8 cellular contexts compared by ENCODE assay signal in the genomic region with DNA sequence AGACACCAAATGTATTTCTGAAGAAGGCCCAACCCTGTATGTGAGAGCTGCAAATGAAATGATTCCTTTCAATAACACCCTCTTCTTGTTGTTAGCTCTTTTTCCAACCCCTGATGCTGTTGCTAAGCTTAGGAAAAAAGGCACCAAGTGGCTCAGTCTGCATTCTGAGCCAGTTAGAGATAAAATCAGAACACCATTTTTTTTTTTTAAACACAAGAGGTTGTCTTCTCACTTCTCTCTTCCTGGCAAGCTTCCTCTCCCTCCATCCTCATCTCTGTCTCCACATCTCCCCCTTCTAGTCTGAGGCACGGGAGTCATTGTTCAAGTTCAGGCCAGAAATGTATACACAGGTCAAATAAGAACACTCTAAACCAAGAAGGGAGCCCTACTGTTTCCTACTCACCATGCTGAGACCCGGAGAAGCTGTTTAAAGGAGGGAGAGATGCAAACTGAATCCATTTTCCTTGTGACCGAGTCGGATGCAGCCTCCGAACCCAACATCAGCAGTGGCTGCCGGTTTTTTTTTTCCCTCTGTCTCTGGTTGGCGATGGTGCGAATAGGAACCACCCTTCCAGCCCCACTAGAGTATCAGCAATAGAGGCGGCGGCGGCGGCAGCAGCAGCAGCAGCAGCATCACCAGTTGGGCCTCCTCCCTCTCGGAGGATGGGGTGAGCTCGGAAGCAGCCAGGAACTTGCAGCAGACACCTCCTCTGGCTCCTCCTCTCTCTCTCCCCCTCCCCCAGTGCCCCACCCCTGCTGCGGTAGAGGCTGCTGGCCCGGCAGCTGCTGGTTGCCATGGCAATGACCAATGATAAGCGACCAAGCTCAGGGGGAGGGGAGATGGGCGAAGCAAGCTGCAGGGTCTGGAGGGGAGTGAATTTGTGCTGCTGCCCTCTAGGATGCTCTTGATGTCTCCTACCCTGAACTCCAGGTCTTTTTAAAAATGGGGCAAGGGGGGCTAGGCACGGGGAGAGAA.
DNase-seq lines count a peak whose midpoint lies in the region; ATAC-seq lines count a peak whose summit lies in the region.

A gene (minus strand): TSS at position 676 of the 976 bp plus-strand sequence. CDS start 110,922 bp downstream, outside the sequence.

- no peaks in the 10 kb centered on the region for H3K36me3 ChIP-seq in endocrine pancreas (ENCODE audit: control insufficient read depth, insufficient read depth, low read length)

- no peaks in the 10 kb centered on the region for H3K27me3 ChIP-seq in endocrine pancreas (ENCODE audit: control insufficient read depth, insufficient read depth, low read length)

- ATAC-seq in GM18867 (IDR thresholded peaks at IDR 0.05; ENCODE audit: unreplicated experiment): peak; percentile 96
- ATAC-seq in HG03354 (IDR thresholded peaks at IDR 0.05; ENCODE audit: poor library complexity, severe bottlenecking, unreplicated experiment): peak; percentile 85

- H3K9me3 ChIP-seq in endocrine pancreas (ENCODE audit: control insufficient read depth, low read length): no peaks in the 10 kb centered on the region

- peak within 1 kb of the TSS; percentile 95 for H3K9ac ChIP-seq in endocrine pancreas (ENCODE audit: control insufficient read depth, insufficient read depth, low read length)

- DNase-seq in NCI-H510A treated with DMSO at 0.1 percent for 48 hours (lab: John Stamatoyannopoulos, UW) (peak; percentile 98), midbrain (lab: John Stamatoyannopoulos, UW) (peak; percentile 97), cortex of kidney (lab: John Stamatoyannopoulos, UW) (no peak)
- peak; percentile 88 for DNase-seq in activated CD8-positive, alpha-beta memory T cell treated with anti-CD3 and anti-CD28 coated beads for 24 hours
- DNase-seq in stimulated activated CD8-positive, alpha-beta memory T cell treated with anti-CD3 and anti-CD28 coated beads, Interleukin-15, amount 100 ng/mL, for 48 hours (ENCODE audit: low read depth in 2 of 2): peak; percentile 84 to 85

- peaks cover 16% of the 10 kb centered on the region for H3K4me1 ChIP-seq in endocrine pancreas (ENCODE audit: control insufficient read depth, insufficient read depth, low read length)

- H3K4me3 ChIP-seq in endocrine pancreas (ENCODE audit: control insufficient read depth, insufficient read depth, low read length): peak within 1 kb of the TSS; percentile 99
